In the genomic region with DNA sequence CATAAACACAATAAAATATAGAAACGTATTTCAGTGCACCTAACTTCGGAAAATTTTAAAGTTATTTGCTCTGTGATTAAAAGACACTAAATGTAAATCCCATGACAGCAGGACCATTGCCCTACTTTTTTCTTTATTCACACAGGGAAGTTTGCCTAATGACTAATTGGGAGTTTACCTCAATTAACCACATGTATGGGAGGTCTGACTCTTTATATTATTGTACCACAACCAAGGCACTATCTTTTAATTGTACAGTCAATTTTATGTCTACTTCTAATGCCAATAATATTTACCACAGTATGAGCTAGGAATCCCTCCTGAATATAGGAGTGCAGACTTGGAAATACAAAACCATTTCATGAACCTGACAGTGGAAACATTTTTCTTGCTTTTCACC, we compare ENCODE assay signal across 31 cellular contexts.
"Had no signal": no experiment of that assay in that cellular context is flagged by ENCODE, and none has a peak within 500 bp of the region (broad histone marks: within the 10 kb centered on the region; RNA-seq: fewer than 3 reads in every experiment).

No MANE protein-coding gene starts in this region.

- H3K27me3 ChIP-seq: adrenal gland, ascending aorta, body of pancreas, brain microvascular endothelial cell, breast epithelium, cardiac muscle cell had no signal

- ATAC-seq: activated naive CD4-positive, alpha-beta T cell treated with anti-CD3 and anti-CD28 coated beads, Interleukin-2, amount 50 U/mL, for 72 hours; activated naive CD8-positive, alpha-beta T cell treated with anti-CD3 and anti-CD28 coated beads, Interleukin-2, amount 50 U/mL, for 24 hours; activated T-cell treated with anti-CD3 and anti-CD28 coated beads, Interleukin-2, amount 50 U/mL, for 4 hours; activated T-cell treated with anti-CD3 and anti-CD28 coated beads, Interleukin-2, amount 50 U/mL, for 72 hours; activated T-helper 17 cell treated with anti-CD3 and anti-CD28 coated beads, Interleukin-2, amount 50 U/mL, for 72 hours; body of pancreas had no signal

- H3K9me3 ChIP-seq: adrenal gland, body of pancreas, breast epithelium had no signal

- H3K4me3 ChIP-seq: adrenal gland, ascending aorta, body of pancreas, breast epithelium, cardiac muscle cell had no signal

- H3K4me1 ChIP-seq: adrenal gland, ascending aorta, body of pancreas, breast epithelium had no signal

- DNase-seq: activated effector memory CD4-positive, alpha-beta T cell treated with anti-CD3 and anti-CD28 coated beads, Interleukin-2, amount 50 U/mL, for 16 hours; activated effector memory CD4-positive, alpha-beta T cell treated with Interleukin-2 at 50 U/mL for 16 hours; activated gamma-delta T cell; activated gamma-delta T cell treated with Interleukin-2 at 50 U/mL for 16 hours; activated naive CD4-positive, alpha-beta T cell; activated naive CD4-positive, alpha-beta T cell treated with anti-CD3 and anti-CD28 coated beads for 36 hours; activated naive CD4-positive, alpha-beta T cell treated with anti-CD3 and anti-CD28 coated beads, Interleukin-2, amount 10 ng/mL, durations not matched to agents 7 days and 5 days; activated naive CD4-positive, alpha-beta T cell treated with anti-CD3 and anti-CD28 coated beads, Interleukin-2, amount 50 U/mL, for 16 hours; activated naive CD4-positive, alpha-beta T cell treated with Interleukin-2 at 50 U/mL for 16 hours; activated naive CD8-positive, alpha-beta T cell treated with anti-CD3 and anti-CD28 coated beads for 36 hours; activated naive CD8-positive, alpha-beta T cell treated with anti-CD3 and anti-CD28 coated beads, Interleukin-2, amount 10 ng/mL, durations not matched to agents 7 days and 5 days; activated naive CD8-positive, alpha-beta T cell treated with anti-CD3 and anti-CD28 coated beads, Interleukin-2, amount 50 U/mL, for 24 hours; activated T-cell treated with anti-CD3 and anti-CD28 coated beads, Interleukin-2, amount 50 U/mL, for 24 hours; activated T-cell treated with anti-CD3 and anti-CD28 coated beads, Interleukin-2, amount 50 U/mL, for 4 hours; activated T-cell treated with anti-CD3 and anti-CD28 coated beads, Interleukin-2, amount 50 U/mL, for 48 hours; activated T-cell treated with anti-CD3 and anti-CD28 coated beads, Interleukin-2, amount 50 U/mL, for 72 hours; adrenal gland; amniotic stem cell; amygdala; anterior cingulate cortex; aorta; body of pancreas; brain microvascular endothelial cell; caudate nucleus; central memory CD4-positive, alpha-beta T cell; cerebellar nuclear complex had no signal

- H3K36me3 ChIP-seq: adrenal gland, ascending aorta, brain microvascular endothelial cell, cardiac muscle cell had no signal

- H3K27ac ChIP-seq: adrenal gland, ascending aorta, body of pancreas, brain microvascular endothelial cell, breast epithelium, cardiac muscle cell had no signal
